ENCODE assay signal across 26 cellular contexts in genomic region chr1:42162181-42162580, GRCh38. TPM values are rescaled to one million over a fixed set of nuclear protein-coding genes. Genes with fewer than 3 reads are reported as not detected.
A peak's percentile ranks its signal among the peaks of the same experiment; 100 is the strongest.
DNase-seq lines count a peak whose midpoint lies in the region; FAIRE-seq and TF ChIP-seq lines count a peak whose summit lies in the region.
"Had no signal": no experiment of that assay in that cellular context is flagged by ENCODE, and none has a peak within 500 bp of the region (broad histone marks: within the 10 kb centered on the region; RNA-seq: fewer than 3 reads in every experiment).

No MANE protein-coding gene starts in this region.

- H3K36me3 ChIP-seq in small intestine (ENCODE audit: control insufficient read depth in 2 of 2, insufficient read depth in 2 of 2, low read length in 2 of 2) (no peaks in the 10 kb centered on the region), right atrium auricular region (no peaks in the 10 kb centered on the region)
- no peaks in the 10 kb centered on the region for H3K36me3 ChIP-seq in effector memory CD4-positive, alpha-beta T cell (ENCODE audit: control insufficient read depth, insufficient read depth, low read length)
- H3K36me3 ChIP-seq: MG63 had no signal

- DNase-seq in H4 (ENCODE audit: low spot score), result peak; percentile 33
- peak; percentile 48 for DNase-seq in NB4 (ENCODE audit: low read depth)
- peak; percentile 53 for DNase-seq in UCSD-AML1 (lab: John Stamatoyannopoulos, UW; ENCODE audit: unreplicated experiment)
- peak; percentile 18 for DNase-seq in small intestine
- DNase-seq in right atrium auricular region (ENCODE audit: low spot score), result no peak
- no peak for DNase-seq in D721Med (ENCODE audit: insufficient read length, low spot score)
- no peak for DNase-seq in NCI-H1417 (lab: John Stamatoyannopoulos, UW)
- DNase-seq in effector memory CD4-positive, alpha-beta T cell, result no peak
- DNase-seq: 8988T; Calu3; CD8-positive, alpha-beta memory T cell; DMS53; GDM1; GOT3; Karpas-422; MG63; NCI-H1105 treated with DMSO at 0.1 percent for 48 hours; NCI-H1694 treated with DMSO at 0.1 percent for 48 hours; NCI-H2107; NCI-H446 treated with DMSO at 0.1 percent for 48 hours; NCI-H526 treated with DMSO at 0.1 percent for 48 hours; OCI-M1; Right ventricle myocardium superior; SW 1271 had no signal

- H3K9me3 ChIP-seq in small intestine (ENCODE audit: control insufficient read depth, low read depth), result no peaks in the 10 kb centered on the region
- peaks cover 0 to 7% of the 10 kb centered on the region in 2 donors for H3K9me3 ChIP-seq in right atrium auricular region
- no peaks in the 10 kb centered on the region for H3K9me3 ChIP-seq in effector memory CD4-positive, alpha-beta T cell (ENCODE audit: control insufficient read depth, low read length)
- H3K9me3 ChIP-seq: MG63 had no signal

- 78 to 82% (median 79%) methylated on average over 5 of the region's 5 CpGs for WGBS in small intestine, 3 donors

- H3K4me1 ChIP-seq in small intestine (ENCODE audit: control insufficient read depth in 2 of 2, insufficient read depth in 1 of 2, low read depth in 1 of 2, low read length in 1 of 2) (peaks cover 4 to 18% of the 10 kb centered on the region in 2 donors), right atrium auricular region (peaks cover 0 to 21% of the 10 kb centered on the region in 2 donors)
- no peaks in the 10 kb centered on the region for H3K4me1 ChIP-seq in effector memory CD4-positive, alpha-beta T cell (ENCODE audit: control insufficient read depth, insufficient read depth, low read length, poor library complexity, severe bottlenecking)

- no peak for TF ChIP-seq POLR2A in NB4 (IDR thresholded peaks at IDR 0.05; ENCODE audit: extremely low read depth, insufficient read length)

- H3K27me3 ChIP-seq in small intestine (ENCODE audit: control insufficient read depth in 2 of 2, insufficient read depth in 2 of 2, low read length in 2 of 2), result no peaks in the 10 kb centered on the region
- no peaks in the 10 kb centered on the region for H3K27me3 ChIP-seq in right atrium auricular region
- no peaks in the 10 kb centered on the region for H3K27me3 ChIP-seq in effector memory CD4-positive, alpha-beta T cell (replicated peaks; ENCODE audit: control insufficient read depth, insufficient read depth, low read length, poor library complexity, severe bottlenecking)
- H3K27me3 ChIP-seq: MG63 had no signal

- FAIRE-seq in small intestine (lab: Jason Lieb, UNC) (no peak), D721Med (lab: Jason Lieb, UNC) (no peak)

- H3K27ac ChIP-seq in small intestine (ENCODE audit: low read depth in 1 of 2, low read length in 1 of 2) (no peak overlapping the region), right atrium auricular region (no peak overlapping the region)
- H3K27ac ChIP-seq in effector memory CD4-positive, alpha-beta T cell (ENCODE audit: insufficient read depth, low read length, poor library complexity, severe bottlenecking), result no peak overlapping the region
- H3K27ac ChIP-seq: C4-2B had no signal

- TF ChIP-seq CTCF in NB4 (IDR thresholded peaks at IDR 0.05; ENCODE audit: low read depth, low read length) (no peak), right atrium auricular region (IDR thresholded peaks at IDR 0.05) (no peak), D721Med (IDR thresholded peaks at IDR 0.05; ENCODE audit: insufficient read depth, missing control alignments) (no peak)

- no peak overlapping the region for H3K4me3 ChIP-seq in NB4 (ENCODE audit: low read depth, low read length)
- no peak overlapping the region for H3K4me3 ChIP-seq in small intestine (ENCODE audit: low read depth in 1 of 2, low read length in 2 of 2)
- H3K4me3 ChIP-seq in right atrium auricular region, result no peak overlapping the region
- no peak overlapping the region for H3K4me3 ChIP-seq in effector memory CD4-positive, alpha-beta T cell (ENCODE audit: insufficient read depth, low read depth, low read length, poor library complexity, severe bottlenecking)
- H3K4me3 ChIP-seq: MG63 had no signal

RNA-seq across cellular contexts. Expression of gene GUCA2A, which starts 2.4 kb away (rescaled TPM):
- not detected in 2 replicates for total RNA-seq in H4 (2014; rRNA removed; shearing (Covaris generic))
- 100 to 1,000 TPM in 1 of 3 donors, 10 to 100 TPM in 2; 56.3 to 155 (median 59.5) TPM for polyA plus RNA-seq in small intestine
- total RNA-seq in right atrium auricular region, result not detected
- total RNA-seq: Calu3; CD8-positive, alpha-beta memory T cell; Right ventricle myocardium superior; SK-MEL-5 had no signal
- polyA plus RNA-seq: CD8-positive, alpha-beta memory T cell had no signal

RNA-seq across cellular contexts. Expression of gene GUCA2B, which starts 9.0 kb away (rescaled TPM):
- not detected in 2 replicates for total RNA-seq in H4 (2014; rRNA removed; shearing (Covaris generic))
- 100 to 1,000 TPM in 2 of 3 donors, 10 to 100 TPM in 1; 14.4 to 969 (median 615) TPM for polyA plus RNA-seq in small intestine
- total RNA-seq in right atrium auricular region, result not detected
- total RNA-seq: Calu3; CD8-positive, alpha-beta memory T cell; Right ventricle myocardium superior; SK-MEL-5 had no signal
- polyA plus RNA-seq: CD8-positive, alpha-beta memory T cell had no signal

Comparison
In these comparisons a context has a peak if more than half of its experiments do, and no peak if none do; other contexts are left out.
1. DNase-seq: peak in H4 (single experiment), NB4 (single experiment), UCSD-AML1 (single experiment) and small intestine (single experiment); none in right atrium auricular region (single experiment), D721Med (single experiment), NCI-H1417 (0 of 3) and effector memory CD4-positive, alpha-beta T cell (0 of 3).